Comparison of ENCODE assay signal across 8 cellular contexts in genomic region chr4:89307185-89307445, GRCh38. TPM values are rescaled to one million over a fixed set of nuclear protein-coding genes. Genes with fewer than 3 reads are reported as not detected.
DNase-seq lines count a peak whose midpoint lies in the region; ATAC-seq and TF ChIP-seq lines count a peak whose summit lies in the region.

No MANE protein-coding gene starts in this region.

- WGBS in smooth muscle cell (ENCODE audit: low lambda C conversion rate) = 11% methylated on average over 6 of the region's 6 CpGs

- DNase-seq in HL-60 (ENCODE audit: low read depth in 1 of 2, low spot score in 1 of 2) = no peak
- DNase-seq in activated T-helper 2 cell treated with anti-CD3 and anti-CD28 coated beads, Interferon-gamma antibody, Interleukin-2, Interleukin-4, amounts not matched to agents 10 μg/mL and 5 μg/mL and 100 μg/mL, durations not matched to agents 14 hours and 24 hours and 36 hours (ENCODE audit: low spot score) = no peak
- DNase-seq in immature natural killer cell = no peak
- no peak for DNase-seq in smooth muscle cell (lab: John Stamatoyannopoulos, UW; ENCODE audit: unreplicated experiment)
- no peak for DNase-seq in NCI-H510A treated with DMSO at 0.1 percent for 48 hours (lab: John Stamatoyannopoulos, UW)
- no peak for DNase-seq in germinal center (ENCODE audit: low spot score)

- H3K4me3 ChIP-seq in HL-60 (replicated peaks; ENCODE audit: insufficient read depth, low read length) (peak overlapping the region; percentile 68), smooth muscle cell (peak overlapping the region; percentile 69)

- no peaks in the 10 kb centered on the region for H4K20me1 ChIP-seq in smooth muscle cell (ENCODE audit: low read depth)

- peak overlapping the region; percentile 91 for H3K4me2 ChIP-seq in smooth muscle cell

- intact Hi-C loops in activated T-helper 2 cell treated with anti-CD3 and anti-CD28 coated beads, Interferon-gamma antibody, Interleukin-2, Interleukin-4, amounts not matched to agents 10 μg/mL and 5 μg/mL and 100 μg/mL, durations not matched to agents 14 hours and 24 hours and 36 hours (cut with micrococcal nuclease) = loop anchor here (2.0 to 5.0 kb wide), 3 partner anchors 52 to 195 kb away; partner anchors contain the start of gene TIGD2

- H3K9ac ChIP-seq in smooth muscle cell (ENCODE audit: low read depth) = no peak overlapping the region

- H2AFZ ChIP-seq in smooth muscle cell (ENCODE audit: low read depth) = peak overlapping the region; percentile 91

- no peaks in the 10 kb centered on the region for H3K9me3 ChIP-seq in smooth muscle cell (replicated peaks; ENCODE audit: low read depth)

- no peaks in the 10 kb centered on the region for H3K79me2 ChIP-seq in smooth muscle cell (ENCODE audit: low read depth)

- H3K4me1 Mint-ChIP-seq in activated T-helper 2 cell treated with anti-CD3 and anti-CD28 coated beads, Interferon-gamma antibody, Interleukin-2, Interleukin-4, amounts not matched to agents 10 μg/mL and 5 μg/mL and 100 μg/mL, durations not matched to agents 14 hours and 24 hours and 36 hours (ENCODE audit: low read depth) = peaks cover 62% of the 10 kb centered on the region
- H3K4me1 Mint-ChIP-seq in immature natural killer cell = peaks cover 49 to 53% of the 10 kb centered on the region in 2 donors

- H3K27ac ChIP-seq in HL-60 (replicated peaks) (no peak overlapping the region), smooth muscle cell (ENCODE audit: low read depth) (no peak overlapping the region)

- H3K27me3 Mint-ChIP-seq in activated T-helper 2 cell treated with anti-CD3 and anti-CD28 coated beads, Interferon-gamma antibody, Interleukin-2, Interleukin-4, amounts not matched to agents 10 μg/mL and 5 μg/mL and 100 μg/mL, durations not matched to agents 14 hours and 24 hours and 36 hours (ENCODE audit: low read depth) = no peaks in the 10 kb centered on the region
- H3K27me3 Mint-ChIP-seq in immature natural killer cell (ENCODE audit: low read depth in 3 of 3) = peaks cover 0 to 2% (median 2%) of the 10 kb centered on the region in 3 donors

- no peaks in the 10 kb centered on the region for H3K36me3 ChIP-seq in smooth muscle cell (ENCODE audit: low read depth)

- H3K36me3 Mint-ChIP-seq in activated T-helper 2 cell treated with anti-CD3 and anti-CD28 coated beads, Interferon-gamma antibody, Interleukin-2, Interleukin-4, amounts not matched to agents 10 μg/mL and 5 μg/mL and 100 μg/mL, durations not matched to agents 14 hours and 24 hours and 36 hours (ENCODE audit: low read depth) = peaks cover 18% of the 10 kb centered on the region
- H3K36me3 Mint-ChIP-seq in immature natural killer cell = no peaks in the 10 kb centered on the region

- H3K4me1 ChIP-seq in smooth muscle cell (ENCODE audit: low read depth) = no peaks in the 10 kb centered on the region

- H3K27me3 ChIP-seq in HL-60 (ENCODE audit: insufficient read depth, poor library complexity, severe bottlenecking) = peaks cover 15% of the 10 kb centered on the region
- peaks cover 5% of the 10 kb centered on the region for H3K27me3 ChIP-seq in smooth muscle cell (ENCODE audit: low read depth)

- H3F3A ChIP-seq in smooth muscle cell (ENCODE audit: low read depth) = no peaks in the 10 kb centered on the region

- no peak for ATAC-seq in HG03025 (IDR thresholded peaks at IDR 0.05; ENCODE audit: low FRiP score, unreplicated experiment)
- ATAC-seq in HG03442 (IDR thresholded peaks at IDR 0.05; ENCODE audit: unreplicated experiment) = no peak

- peak overlapping the region; percentile 97 for H3K4me3 Mint-ChIP-seq in activated T-helper 2 cell treated with anti-CD3 and anti-CD28 coated beads, Interferon-gamma antibody, Interleukin-2, Interleukin-4, amounts not matched to agents 10 μg/mL and 5 μg/mL and 100 μg/mL, durations not matched to agents 14 hours and 24 hours and 36 hours (ENCODE audit: low read depth)
- peak overlapping the region; percentile 92 to 98 (median 94) for H3K4me3 Mint-ChIP-seq in immature natural killer cell

- H3K27ac Mint-ChIP-seq in activated T-helper 2 cell treated with anti-CD3 and anti-CD28 coated beads, Interferon-gamma antibody, Interleukin-2, Interleukin-4, amounts not matched to agents 10 μg/mL and 5 μg/mL and 100 μg/mL, durations not matched to agents 14 hours and 24 hours and 36 hours = peak overlapping the region; percentile 87
- peak overlapping the region; percentile 79 to 97 (median 94) for H3K27ac Mint-ChIP-seq in immature natural killer cell

- H3K9me3 Mint-ChIP-seq in activated T-helper 2 cell treated with anti-CD3 and anti-CD28 coated beads, Interferon-gamma antibody, Interleukin-2, Interleukin-4, amounts not matched to agents 10 μg/mL and 5 μg/mL and 100 μg/mL, durations not matched to agents 14 hours and 24 hours and 36 hours = no peaks in the 10 kb centered on the region
- H3K9me3 Mint-ChIP-seq in immature natural killer cell = peaks cover 0 to 3% (median 0%) of the 10 kb centered on the region in 6 donors

- TF ChIP-seq CTCF in HL-60 (IDR thresholded peaks at IDR 0.05; ENCODE audit: insufficient read depth, low read length) = no peak
- TF ChIP-seq CTCF in smooth muscle cell (IDR thresholded peaks at IDR 0.05; ENCODE audit: borderline replicate concordance, insufficient read depth, poor library complexity, severe bottlenecking) = no peak

RNA-seq across cellular contexts. Expression of gene GPRIN3, which starts 0.5 kb away (rescaled TPM):
- 10.7 and 11.6 TPM in 2 replicates for total RNA-seq in activated T-helper 2 cell treated with anti-CD3 and anti-CD28 coated beads, Interferon-gamma antibody, Interleukin-2, Interleukin-4, amounts not matched to agents 10 μg/mL and 5 μg/mL and 100 μg/mL, durations not matched to agents 14 hours and 24 hours and 36 hours
- 10 to 100 TPM in 1 of 3 donors, 1 to 10 TPM in 2; 5.5 to 15.9 (median 7.3) TPM for polyA plus RNA-seq in immature natural killer cell
- total RNA-seq in smooth muscle cell = 1.8 and 3.0 TPM in 2 replicates
- 0.25 and 0.47 TPM in 2 replicates for polyA plus RNA-seq in smooth muscle cell
